Comparison of ENCODE assay signal across 40 cellular contexts in genomic region chr3:112786881-112787625, GRCh38. TPM values are rescaled to one million over a fixed set of nuclear protein-coding genes. Genes with fewer than 3 reads are reported as not detected.
"Had no signal": no experiment of that assay in that cellular context is flagged by ENCODE, and none has a peak within 500 bp of the region (broad histone marks: within the 10 kb centered on the region; RNA-seq: fewer than 3 reads in every experiment).

No MANE protein-coding gene starts in this region.

- H3K4me1 Mint-ChIP-seq: immature natural killer cell, T-helper 17 cell had no signal

- H3K36me3 Mint-ChIP-seq: brain, immature natural killer cell, type B pancreatic cell had no signal

- H3K27ac ChIP-seq: adrenal gland, coronary artery, dorsolateral prefrontal cortex, ovary, right lobe of liver, thoracic aorta, vagina had no signal

- H3K4me1 ChIP-seq: adrenal gland, right lobe of liver, vagina had no signal

- H3K4me3 Mint-ChIP-seq: activated CD8-positive, alpha-beta T cell treated with anti-CD3 and anti-CD28 coated beads, Interleukin-2, amount 10 ng/mL, durations not matched to agents 7 days and 5 days; activated naive CD8-positive, alpha-beta T cell; activated T-cell treated with anti-CD3 and anti-CD28 coated beads, Interleukin-2, amount 50 U/mL, for 72 hours; brain; immature natural killer cell; stimulated activated naive CD8-positive, alpha-beta T cell treated with anti-CD3 and anti-CD28 coated beads, Interleukin-15, Interleukin-2, amounts not matched to agents 100 ng/mL and 50 ng/mL, for 24 hours; T-helper 17 cell; type B pancreatic cell had no signal

- H3K4me3 ChIP-seq: adrenal gland, coronary artery, dorsolateral prefrontal cortex, ovary, right lobe of liver, thoracic aorta, vagina had no signal

- H3K27ac Mint-ChIP-seq: activated CD8-positive, alpha-beta T cell treated with anti-CD3 and anti-CD28 coated beads, Interleukin-2, amount 10 ng/mL, durations not matched to agents 7 days and 5 days; activated naive CD8-positive, alpha-beta T cell; activated T-cell treated with anti-CD3 and anti-CD28 coated beads, Interleukin-2, amount 50 U/mL, for 72 hours; immature natural killer cell; naive thymus-derived CD4-positive, alpha-beta T cell; progenitor cell of endocrine pancreas; stimulated activated naive CD8-positive, alpha-beta T cell treated with anti-CD3 and anti-CD28 coated beads, Interleukin-15, Interleukin-2, amounts not matched to agents 100 ng/mL and 50 ng/mL, for 24 hours; T-helper 17 cell; type B pancreatic cell had no signal

- H3K36me3 ChIP-seq: adrenal gland, ovary, right lobe of liver, thoracic aorta, vagina had no signal

- ATAC-seq: activated CD8-positive, alpha-beta T cell treated with anti-CD3 and anti-CD28 coated beads, Interleukin-2, amount 10 ng/mL, durations not matched to agents 7 days and 5 days; activated T-cell treated with anti-CD3 and anti-CD28 coated beads, Interleukin-2, amount 50 U/mL, for 72 hours; esophagus mucosa; left colon; naive thymus-derived CD4-positive, alpha-beta T cell; T-helper 17 cell had no signal

- FAIRE-seq: kidney had no signal

- H3K27me3 ChIP-seq: adrenal gland, dorsolateral prefrontal cortex, ovary, right lobe of liver, vagina had no signal

- DNase-seq: activated CD4-positive, alpha-beta T cell treated with anti-CD3 and anti-CD28 coated beads, Interleukin-2, amount 50 U/mL, for 1 hour; activated CD8-positive, alpha-beta T cell treated with anti-CD3 and anti-CD28 coated beads, Interleukin-2, amount 10 ng/mL, durations not matched to agents 7 days and 5 days; activated naive CD4-positive, alpha-beta T cell; activated T-cell treated with anti-CD3 and anti-CD28 coated beads for 4 hours; activated T-cell treated with anti-CD3 and anti-CD28 coated beads, Interleukin-2, amount 50 U/mL, for 72 hours; adrenal gland; aorta; dorsolateral prefrontal cortex; effector memory CD4-positive, alpha-beta T cell; head of caudate nucleus; hippocampal formation; immature natural killer cell; kidney; left colon; mammary epithelial cell; midbrain; naive thymus-derived CD4-positive, alpha-beta T cell; ovary; right lobe of liver; stimulated activated CD4-positive, alpha-beta T cell treated with anti-CD3 and anti-CD28 coated beads, Interleukin-12 subunit alpha, Interleukin-12 subunit beta, amount 100 ng/mL, for 4 hours; stimulated activated CD4-positive, alpha-beta T cell treated with anti-CD3 and anti-CD28 coated beads, Interleukin-4, amount 100 ng/mL, for 1 hour; T-helper 17 cell; T1000 had no signal

- H3K9me3 ChIP-seq: adrenal gland, ovary, right lobe of liver had no signal

- H3K27me3 Mint-ChIP-seq: activated naive CD8-positive, alpha-beta T cell; naive thymus-derived CD4-positive, alpha-beta T cell; progenitor cell of endocrine pancreas; stimulated activated naive CD8-positive, alpha-beta T cell treated with anti-CD3 and anti-CD28 coated beads, Interleukin-15, Interleukin-2, amounts not matched to agents 100 ng/mL and 50 ng/mL, for 24 hours; T-helper 17 cell; type B pancreatic cell had no signal

RNA-seq across cellular contexts. Expression of gene CD200R1L, which starts 59.6 kb away (rescaled TPM):
- total RNA-seq: activated CD8-positive, alpha-beta T cell treated with anti-CD3 and anti-CD28 coated beads, Interleukin-2, amount 10 ng/mL, durations not matched to agents 7 days and 5 days; activated T-cell treated with anti-CD3 and anti-CD28 coated beads, Interleukin-2, amount 50 U/mL, for 72 hours; adrenal gland; aorta; cardiac septum; cerebellum; endothelial cell of umbilical vein; esophagus mucosa; kidney; left colon; liver; mammary epithelial cell; naive thymus-derived CD4-positive, alpha-beta T cell; ovary; progenitor cell of endocrine pancreas; renal cortical epithelial cell; right lobe of liver; skeletal muscle tissue; subcutaneous adipose tissue; T-helper 17 cell; thoracic aorta; vagina had no signal
- polyA plus RNA-seq: adrenal gland; aorta; endothelial cell of umbilical vein; immature natural killer cell; liver; mammary epithelial cell; naive thymus-derived CD4-positive, alpha-beta T cell; neural cell; ovary had no signal
